16 cellular contexts compared by ENCODE assay signal in genomic region chr9:93254061-93254481, GRCh38.
DNase-seq lines count a peak whose midpoint lies in the region; ATAC-seq and TF ChIP-seq lines count a peak whose summit lies in the region.
"Had no signal": no experiment of that assay in that cellular context is flagged by ENCODE, and none has a peak within 500 bp of the region (broad histone marks: within the 10 kb centered on the region; RNA-seq: fewer than 3 reads in every experiment).

No MANE protein-coding gene starts in this region.

- no peak overlapping the region for H3K4me3 Mint-ChIP-seq in CD14-positive monocyte
- H3K4me3 Mint-ChIP-seq: B cell; CD4-positive, alpha-beta memory T cell; IgD-negative memory B cell had no signal

- H3K4me1 Mint-ChIP-seq in CD14-positive monocyte = no peaks in the 10 kb centered on the region
- H3K4me1 Mint-ChIP-seq: B cell; CD4-positive, alpha-beta memory T cell; IgD-negative memory B cell had no signal

- no peak overlapping the region for H3K4me3 ChIP-seq in RWPE2 (ENCODE audit: severe bottlenecking)
- H3K4me3 ChIP-seq: GM23248 had no signal

- H3K9me3 ChIP-seq in RWPE2 (ENCODE audit: severe bottlenecking) = no peaks in the 10 kb centered on the region

- peaks cover 11 to 31% (median 12%) of the 10 kb centered on the region in 3 donors for H3K27me3 Mint-ChIP-seq in CD14-positive monocyte (ENCODE audit: low read depth in 3 of 3)
- H3K27me3 Mint-ChIP-seq: B cell; CD4-positive, alpha-beta memory T cell had no signal

- H3K27ac ChIP-seq in RWPE2 (ENCODE audit: poor library complexity, severe bottlenecking) = no peak overlapping the region
- H3K27ac ChIP-seq: GM23248 had no signal

- H3K4me1 ChIP-seq in RWPE2 (ENCODE audit: insufficient read depth, poor library complexity, severe bottlenecking) = peaks cover 8% of the 10 kb centered on the region

- no peaks in the 10 kb centered on the region for H3K36me3 Mint-ChIP-seq in CD14-positive monocyte
- H3K36me3 Mint-ChIP-seq: CD4-positive, alpha-beta memory T cell; IgD-negative memory B cell had no signal

- TF ChIP-seq CTCF in CD14-positive monocyte (IDR thresholded peaks at IDR 0.05) = no peak
- no peak for TF ChIP-seq CTCF in RWPE2 (IDR thresholded peaks at IDR 0.05; ENCODE audit: poor library complexity, severe bottlenecking)
- no peak for TF ChIP-seq CTCF in omental fat pad (IDR thresholded peaks at IDR 0.05)
- no peak for TF ChIP-seq CTCF in GM10266 (IDR thresholded peaks at IDR 0.05; ENCODE audit: control insufficient read depth, insufficient read depth, low read depth, missing control alignments)

- peaks cover 0 to 2% (median 0%) of the 10 kb centered on the region in 7 donors for H3K9me3 Mint-ChIP-seq in CD14-positive monocyte
- H3K9me3 Mint-ChIP-seq: CD4-positive, alpha-beta memory T cell; IgD-negative memory B cell had no signal

- ATAC-seq in RWPE2 (ENCODE audit: low read depth) (no peak), omental fat pad (ENCODE audit: low FRiP score) (no peak)

- DNase-seq in CD14-positive monocyte (ENCODE audit: low spot score) (peak; percentile 33), RWPE2 (ENCODE audit: low spot score) (peak; percentile 42), islet precursor cell (peak; percentile 41), omental fat pad (ENCODE audit: low spot score) (peak; percentile 4), SKM-1 treated with dmso at 0.1 percent for 144 hours (lab: John Stamatoyannopoulos, UW; ENCODE audit: unreplicated experiment) (no peak), GM10266 (ENCODE audit: extremely low spot score) (no peak), Kasumi-1 (lab: John Stamatoyannopoulos, UW) (no peak)
- DNase-seq in NK-92 treated with Interleukin-12 subunit alpha and Interleukin-12 subunit beta, amount 100 ng/mL, for 24 hours (lab: John Stamatoyannopoulos, UW) = no peak
- DNase-seq: CD4-positive, alpha-beta memory T cell; DMS79; GM23248; NCI-H1436; NCI-H2081; NCI-H510A treated with DMSO at 0.1 percent for 48 hours had no signal

- no peak overlapping the region for H3K27ac Mint-ChIP-seq in CD14-positive monocyte
- H3K27ac Mint-ChIP-seq: B cell; CD4-positive, alpha-beta memory T cell; IgD-negative memory B cell had no signal

- H3K36me3 ChIP-seq in RWPE2 (ENCODE audit: low read depth) = no peaks in the 10 kb centered on the region

- intact Hi-C loops in CD14-positive monocyte (cut with micrococcal nuclease) = loop anchor here in 1 of 2 donors (10.0 kb wide), 1 partner anchor 439 kb away; no protein-coding TSS in a partner anchor

- no peaks in the 10 kb centered on the region for H3K27me3 ChIP-seq in RWPE2 (ENCODE audit: insufficient read depth, poor library complexity, severe bottlenecking)

Comparison
In these comparisons a context has a peak if more than half of its experiments do, and no peak if none do; other contexts are left out.
1. DNase-seq: peak in CD14-positive monocyte (single experiment), RWPE2 (single experiment), islet precursor cell (single experiment) and omental fat pad (single experiment); none in NK-92 treated with Interleukin-12 subunit alpha and Interleukin-12 subunit beta, amount 100 ng/mL, for 24 hours (single experiment), SKM-1 treated with dmso at 0.1 percent for 144 hours (single experiment), GM10266 (single experiment) and Kasumi-1 (0 of 2).